In the genomic region with DNA sequence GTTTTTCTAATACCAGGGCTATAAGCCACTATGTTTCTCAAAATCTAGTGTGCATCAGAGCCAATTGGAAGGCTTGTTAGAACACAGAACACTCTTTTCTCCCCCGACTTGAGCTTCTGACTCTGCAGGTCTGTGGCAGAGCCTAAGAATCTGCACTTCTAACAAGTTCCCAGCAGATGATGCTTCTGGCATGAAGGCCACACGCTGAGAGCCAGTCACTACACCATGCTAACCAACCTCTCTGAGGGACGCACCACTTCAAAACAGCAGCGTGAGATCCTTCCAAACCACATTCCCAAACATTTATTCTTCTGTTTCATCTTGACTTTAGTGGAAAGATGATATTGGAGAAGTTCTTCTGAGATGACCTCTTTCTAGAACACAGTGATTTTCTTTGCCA, we compare ENCODE assay signal across 1 cellular context.
A peak's percentile ranks its signal among the peaks of the same experiment; 100 is the strongest.
TF ChIP-seq lines count a peak whose summit lies in the region.

No MANE protein-coding gene starts in this region.

TF ChIP-seq in GM23338, 12 proteins besides CTCF, POLR2A, EP300 and RAD21 (continued from another document):
- TF ChIP-seq, protein P1, sequence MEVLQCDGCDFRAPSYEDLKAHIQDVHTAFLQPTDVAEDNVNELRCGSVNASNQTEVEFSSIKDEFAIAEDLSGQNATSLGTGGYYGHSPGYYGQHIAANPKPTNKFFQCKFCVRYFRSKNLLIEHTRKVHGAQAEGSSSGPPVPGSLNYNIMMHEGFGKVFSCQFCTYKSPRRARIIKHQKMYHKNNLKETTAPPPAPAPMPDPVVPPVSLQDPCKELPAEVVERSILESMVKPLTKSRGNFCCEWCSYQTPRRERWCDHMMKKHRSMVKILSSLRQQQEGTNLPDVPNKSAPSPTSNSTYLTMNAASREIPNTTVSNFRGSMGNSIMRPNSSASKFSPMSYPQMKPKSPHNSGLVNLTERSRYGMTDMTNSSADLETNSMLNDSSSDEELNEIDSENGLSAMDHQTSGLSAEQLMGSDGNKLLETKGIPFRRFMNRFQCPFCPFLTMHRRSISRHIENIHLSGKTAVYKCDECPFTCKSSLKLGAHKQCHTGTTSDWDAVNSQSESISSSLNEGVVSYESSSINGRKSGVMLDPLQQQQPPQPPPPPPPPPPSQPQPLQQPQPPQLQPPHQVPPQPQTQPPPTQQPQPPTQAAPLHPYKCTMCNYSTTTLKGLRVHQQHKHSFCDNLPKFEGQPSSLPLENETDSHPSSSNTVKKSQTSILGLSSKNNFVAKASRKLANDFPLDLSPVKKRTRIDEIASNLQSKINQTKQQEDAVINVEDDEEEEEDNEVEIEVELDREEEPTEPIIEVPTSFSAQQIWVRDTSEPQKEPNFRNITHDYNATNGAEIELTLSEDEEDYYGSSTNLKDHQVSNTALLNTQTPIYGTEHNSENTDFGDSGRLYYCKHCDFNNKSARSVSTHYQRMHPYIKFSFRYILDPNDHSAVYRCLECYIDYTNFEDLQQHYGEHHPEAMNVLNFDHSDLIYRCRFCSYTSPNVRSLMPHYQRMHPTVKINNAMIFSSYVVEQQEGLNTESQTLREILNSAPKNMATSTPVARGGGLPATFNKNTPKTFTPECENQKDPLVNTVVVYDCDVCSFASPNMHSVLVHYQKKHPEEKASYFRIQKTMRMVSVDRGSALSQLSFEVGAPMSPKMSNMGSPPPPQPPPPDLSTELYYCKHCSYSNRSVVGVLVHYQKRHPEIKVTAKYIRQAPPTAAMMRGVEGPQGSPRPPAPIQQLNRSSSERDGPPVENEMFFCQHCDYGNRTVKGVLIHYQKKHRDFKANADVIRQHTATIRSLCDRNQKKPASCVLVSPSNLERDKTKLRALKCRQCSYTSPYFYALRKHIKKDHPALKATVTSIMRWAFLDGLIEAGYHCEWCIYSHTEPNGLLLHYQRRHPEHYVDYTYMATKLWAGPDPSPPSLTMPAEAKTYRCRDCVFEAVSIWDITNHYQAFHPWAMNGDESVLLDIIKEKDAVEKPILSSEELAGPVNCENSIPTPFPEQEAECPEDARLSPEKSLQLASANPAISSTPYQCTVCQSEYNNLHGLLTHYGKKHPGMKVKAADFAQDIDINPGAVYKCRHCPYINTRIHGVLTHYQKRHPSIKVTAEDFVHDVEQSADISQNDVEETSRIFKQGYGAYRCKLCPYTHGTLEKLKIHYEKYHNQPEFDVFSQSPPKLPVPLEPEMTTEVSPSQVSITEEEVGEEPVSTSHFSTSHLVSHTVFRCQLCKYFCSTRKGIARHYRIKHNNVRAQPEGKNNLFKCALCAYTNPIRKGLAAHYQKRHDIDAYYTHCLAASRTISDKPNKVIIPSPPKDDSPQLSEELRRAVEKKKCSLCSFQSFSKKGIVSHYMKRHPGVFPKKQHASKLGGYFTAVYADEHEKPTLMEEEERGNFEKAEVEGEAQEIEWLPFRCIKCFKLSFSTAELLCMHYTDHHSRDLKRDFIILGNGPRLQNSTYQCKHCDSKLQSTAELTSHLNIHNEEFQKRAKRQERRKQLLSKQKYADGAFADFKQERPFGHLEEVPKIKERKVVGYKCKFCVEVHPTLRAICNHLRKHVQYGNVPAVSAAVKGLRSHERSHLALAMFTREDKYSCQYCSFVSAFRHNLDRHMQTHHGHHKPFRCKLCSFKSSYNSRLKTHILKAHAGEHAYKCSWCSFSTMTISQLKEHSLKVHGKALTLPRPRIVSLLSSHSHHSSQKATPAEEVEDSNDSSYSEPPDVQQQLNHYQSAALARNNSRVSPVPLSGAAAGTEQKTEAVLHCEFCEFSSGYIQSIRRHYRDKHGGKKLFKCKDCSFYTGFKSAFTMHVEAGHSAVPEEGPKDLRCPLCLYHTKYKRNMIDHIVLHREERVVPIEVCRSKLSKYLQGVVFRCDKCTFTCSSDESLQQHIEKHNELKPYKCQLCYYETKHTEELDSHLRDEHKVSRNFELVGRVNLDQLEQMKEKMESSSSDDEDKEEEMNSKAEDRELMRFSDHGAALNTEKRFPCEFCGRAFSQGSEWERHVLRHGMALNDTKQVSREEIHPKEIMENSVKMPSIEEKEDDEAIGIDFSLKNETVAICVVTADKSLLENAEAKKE (CRISPR knock-in tag; IDR thresholded peaks at IDR 0.05): peak; percentile 43; the same call in 1 of the 2 replicates
- TF ChIP-seq, protein P2, sequence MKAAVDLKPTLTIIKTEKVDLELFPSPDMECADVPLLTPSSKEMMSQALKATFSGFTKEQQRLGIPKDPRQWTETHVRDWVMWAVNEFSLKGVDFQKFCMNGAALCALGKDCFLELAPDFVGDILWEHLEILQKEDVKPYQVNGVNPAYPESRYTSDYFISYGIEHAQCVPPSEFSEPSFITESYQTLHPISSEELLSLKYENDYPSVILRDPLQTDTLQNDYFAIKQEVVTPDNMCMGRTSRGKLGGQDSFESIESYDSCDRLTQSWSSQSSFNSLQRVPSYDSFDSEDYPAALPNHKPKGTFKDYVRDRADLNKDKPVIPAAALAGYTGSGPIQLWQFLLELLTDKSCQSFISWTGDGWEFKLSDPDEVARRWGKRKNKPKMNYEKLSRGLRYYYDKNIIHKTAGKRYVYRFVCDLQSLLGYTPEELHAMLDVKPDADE (IDR thresholded peaks at IDR 0.05): no peak
